In the genomic region with DNA sequence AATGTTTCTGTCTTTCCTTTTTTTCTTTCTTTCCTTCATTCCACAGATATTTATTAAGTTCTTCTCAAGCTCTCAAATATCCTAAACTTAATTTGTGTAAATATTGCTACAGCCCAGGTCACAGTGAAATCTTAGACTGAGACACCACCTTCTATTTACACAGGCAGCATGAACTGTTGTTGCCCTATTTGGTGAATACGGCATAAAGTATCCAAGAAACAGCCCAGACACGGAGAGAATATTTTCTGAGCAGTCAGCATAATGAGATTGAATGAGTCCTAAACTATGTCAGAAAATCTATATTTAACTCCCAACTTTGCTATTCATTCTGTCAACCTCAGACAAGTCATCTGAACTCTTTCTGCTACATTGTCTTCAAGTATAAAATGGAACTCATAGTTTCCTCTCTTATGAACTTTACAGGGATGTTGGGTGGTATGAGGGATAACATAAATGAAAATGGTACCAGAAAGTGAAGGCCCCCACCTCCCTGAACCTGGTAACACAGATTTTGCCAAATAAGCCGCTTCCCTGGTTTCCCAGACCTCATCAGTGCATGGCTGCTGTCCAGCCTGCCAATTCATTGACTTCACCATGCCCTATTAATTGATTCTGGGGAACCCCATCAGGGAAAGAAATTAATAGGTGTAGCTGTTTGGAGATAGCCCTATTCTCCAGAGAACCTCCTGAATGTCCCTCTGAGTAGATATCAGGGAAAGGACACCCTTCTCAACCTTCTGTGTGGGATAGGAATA, we compare ENCODE assay signal across 20 cellular contexts.
DNase-seq lines count a peak whose midpoint lies in the region; ATAC-seq and TF ChIP-seq lines count a peak whose summit lies in the region.
"Had no signal": no experiment of that assay in that cellular context is flagged by ENCODE, and none has a peak within 500 bp of the region (broad histone marks: within the 10 kb centered on the region; RNA-seq: fewer than 3 reads in every experiment).

No MANE protein-coding gene starts in this region.

- CTCF ChIA-PET in activated naive CD4-positive, alpha-beta T cell treated with anti-CD3 and anti-CD28 coated beads, Interleukin-2, amount 10 ng/mL, durations not matched to agents 7 days and 5 days (lab: Charles Lee): no interaction called here

- H3K36me3 ChIP-seq in lower lobe of right lung (no peaks in the 10 kb centered on the region), stomach smooth muscle (ENCODE audit: control insufficient read depth in 2 of 2, insufficient read depth in 2 of 2, low read length in 2 of 2) (no peaks in the 10 kb centered on the region)
- H3K36me3 ChIP-seq: right atrium auricular region, suprapubic skin had no signal

- H3K4me1 Mint-ChIP-seq in chondrocyte (ENCODE audit: low read depth) (peaks cover 41% of the 10 kb centered on the region), progenitor cell of endocrine pancreas (ENCODE audit: low read depth) (peaks cover 23% of the 10 kb centered on the region)
- H3K4me1 Mint-ChIP-seq in activated naive CD4-positive, alpha-beta T cell treated with anti-CD3 and anti-CD28 coated beads, Interleukin-2, amount 10 ng/mL, durations not matched to agents 7 days and 5 days: no peaks in the 10 kb centered on the region
- H3K4me1 Mint-ChIP-seq: activated naive CD4-positive, alpha-beta T cell treated with anti-CD3 and anti-CD28 coated beads, Interleukin-2, amount 50 U/mL, for 24 hours had no signal

- H3K9me3 ChIP-seq in lower lobe of right lung (no peaks in the 10 kb centered on the region), stomach smooth muscle (ENCODE audit: control insufficient read depth in 2 of 2, low read length in 2 of 2) (no peaks in the 10 kb centered on the region)
- H3K9me3 ChIP-seq: right atrium auricular region, suprapubic skin had no signal

- no peak for ATAC-seq in lower lobe of right lung
- ATAC-seq: left colon had no signal

- H3K27me3 ChIP-seq in lower lobe of right lung (ENCODE audit: low read depth) (no peaks in the 10 kb centered on the region), stomach smooth muscle (ENCODE audit: control insufficient read depth in 1 of 2, insufficient read depth in 2 of 2, low read length in 2 of 2) (no peaks in the 10 kb centered on the region)
- H3K27me3 ChIP-seq: right atrium auricular region, suprapubic skin had no signal

- H3K27me3 Mint-ChIP-seq in chondrocyte (ENCODE audit: low read depth) (no peaks in the 10 kb centered on the region), progenitor cell of endocrine pancreas (no peaks in the 10 kb centered on the region)
- H3K27me3 Mint-ChIP-seq in activated naive CD4-positive, alpha-beta T cell treated with anti-CD3 and anti-CD28 coated beads, Interleukin-2, amount 10 ng/mL, durations not matched to agents 7 days and 5 days: peaks cover 3% of the 10 kb centered on the region

- no peak overlapping the region for H3K4me3 ChIP-seq in lower lobe of right lung
- H3K4me3 ChIP-seq in stomach smooth muscle (ENCODE audit: low read length in 2 of 2): peak overlapping the region; percentile 0 to 30
- H3K4me3 ChIP-seq: right atrium auricular region, suprapubic skin had no signal

- intact Hi-C loops in lower lobe of right lung (cut with DNase I): no loop called here

- DNase-seq in AG09319 (ENCODE audit: extremely low read depth, low read depth) (peak; percentile 5), chondrocyte (ENCODE audit: low spot score) (no peak), lower lobe of right lung (no peak), NCI-H2171 (lab: John Stamatoyannopoulos, UW) (no peak), COLO829 (ENCODE audit: low spot score) (no peak), progenitor cell of endocrine pancreas (ENCODE audit: low spot score, unreplicated experiment) (no peak)
- no peak for DNase-seq in activated naive CD4-positive, alpha-beta T cell treated with anti-CD3 and anti-CD28 coated beads, Interleukin-2, amount 10 ng/mL, durations not matched to agents 7 days and 5 days
- DNase-seq: 8988T; activated T-cell treated with anti-CD3 and anti-CD28 coated beads, Interleukin-2, amount 50 U/mL, for 48 hours; Calu3; EL; HCEC 1CT; left colon; NCI-H2107; NCI-H510A treated with DMSO at 0.1 percent for 48 hours; stimulated activated CD4-positive, alpha-beta T cell treated with anti-CD3 and anti-CD28 coated beads, Interleukin-15, amount 100 ng/mL, for 24 hours had no signal

- H3K27ac Mint-ChIP-seq in chondrocyte (ENCODE audit: unreplicated experiment) (peak overlapping the region; percentile 92), progenitor cell of endocrine pancreas (no peak overlapping the region)
- H3K27ac Mint-ChIP-seq in activated naive CD4-positive, alpha-beta T cell treated with anti-CD3 and anti-CD28 coated beads, Interleukin-2, amount 10 ng/mL, durations not matched to agents 7 days and 5 days: no peak overlapping the region
- H3K27ac Mint-ChIP-seq: activated naive CD4-positive, alpha-beta T cell treated with anti-CD3 and anti-CD28 coated beads, Interleukin-2, amount 50 U/mL, for 24 hours had no signal

- H3K9ac ChIP-seq in stomach smooth muscle (ENCODE audit: low read length in 2 of 2): no peak overlapping the region

- peaks cover 22% of the 10 kb centered on the region for H3K4me1 ChIP-seq in lower lobe of right lung
- H3K4me1 ChIP-seq in stomach smooth muscle (ENCODE audit: control insufficient read depth, insufficient read depth, low read length): peaks cover 46% of the 10 kb centered on the region

- no peaks in the 10 kb centered on the region for H3K9me3 Mint-ChIP-seq in chondrocyte (ENCODE audit: low read depth)
- no peaks in the 10 kb centered on the region for H3K9me3 Mint-ChIP-seq in activated naive CD4-positive, alpha-beta T cell treated with anti-CD3 and anti-CD28 coated beads, Interleukin-2, amount 10 ng/mL, durations not matched to agents 7 days and 5 days
- H3K9me3 Mint-ChIP-seq in progenitor cell of endocrine pancreas (ENCODE audit: low read depth): no peaks in the 10 kb centered on the region
- H3K9me3 Mint-ChIP-seq: activated naive CD4-positive, alpha-beta T cell treated with anti-CD3 and anti-CD28 coated beads, Interleukin-2, amount 50 U/mL, for 24 hours had no signal

- H3K4me3 Mint-ChIP-seq in chondrocyte (ENCODE audit: unreplicated experiment): no peak overlapping the region
- H3K4me3 Mint-ChIP-seq in activated naive CD4-positive, alpha-beta T cell treated with anti-CD3 and anti-CD28 coated beads, Interleukin-2, amount 10 ng/mL, durations not matched to agents 7 days and 5 days: no peak overlapping the region
- no peak overlapping the region for H3K4me3 Mint-ChIP-seq in progenitor cell of endocrine pancreas (ENCODE audit: low read depth)
- H3K4me3 Mint-ChIP-seq: activated naive CD4-positive, alpha-beta T cell treated with anti-CD3 and anti-CD28 coated beads, Interleukin-2, amount 50 U/mL, for 24 hours had no signal

- H3K27ac ChIP-seq in lower lobe of right lung (peak overlapping the region; percentile 51), stomach smooth muscle (ENCODE audit: low read length) (peak overlapping the region; percentile 82)
- H3K27ac ChIP-seq: suprapubic skin had no signal

- TF ChIP-seq CTCF in AG09319 (IDR thresholded peaks at IDR 0.05; ENCODE audit: low read depth, low read length): no peak
- TF ChIP-seq CTCF in chondrocyte (IDR thresholded peaks at IDR 0.05): no peak
- TF ChIP-seq CTCF in lower lobe of right lung (IDR thresholded peaks at IDR 0.05): no peak
- no peak for TF ChIP-seq CTCF in progenitor cell of endocrine pancreas (IDR thresholded peaks at IDR 0.05; ENCODE audit: unreplicated experiment)

- H3K36me3 Mint-ChIP-seq in chondrocyte (ENCODE audit: low read depth) (no peaks in the 10 kb centered on the region), progenitor cell of endocrine pancreas (ENCODE audit: insufficient read depth) (no peaks in the 10 kb centered on the region)
- H3K36me3 Mint-ChIP-seq in activated naive CD4-positive, alpha-beta T cell treated with anti-CD3 and anti-CD28 coated beads, Interleukin-2, amount 10 ng/mL, durations not matched to agents 7 days and 5 days: no peaks in the 10 kb centered on the region
